In genomic region chr1:211326140-211326527, GRCh38 we compare ENCODE assay signal across 7 cellular contexts. TPM values are rescaled to one million over a fixed set of nuclear protein-coding genes. Genes with fewer than 3 reads are reported as not detected.
A peak's percentile ranks its signal among the peaks of the same experiment; 100 is the strongest.
DNase-seq lines count a peak whose midpoint lies in the region; ATAC-seq and TF ChIP-seq lines count a peak whose summit lies in the region.

No MANE protein-coding gene starts in this region.

- H3K36me3 Mint-ChIP-seq in activated T-cell treated with anti-CD3 and anti-CD28 coated beads, Interleukin-2, amount 50 U/mL, for 72 hours (ENCODE audit: insufficient read depth in 2 of 2) = peaks cover 5% of the 10 kb centered on the region in 2 donors
- H3K36me3 Mint-ChIP-seq in stimulated activated memory B cell treated with anti-CD40 and anti-IgM and Interleukin-4, amounts not matched to agents 10 μg/mL and 1 μg/mL and 100 μg/mL, for 72 hours = peaks cover 17% of the 10 kb centered on the region

- no peak overlapping the region; the same call in 1 of the 2 replicates for H3K27ac ChIP-seq in HEK293 (ENCODE audit: extremely low read depth, low read depth, low read length)

- H3K4me1 ChIP-seq in HEK293 (ENCODE audit: control insufficient read depth, insufficient read depth, low read length) (no peaks in the 10 kb centered on the region), iPS-15b (ENCODE audit: control insufficient read depth, insufficient read depth, low read length) (peaks cover 13% of the 10 kb centered on the region)

- H3K36me3 ChIP-seq in HEK293 (ENCODE audit: control insufficient read depth in 2 of 2, insufficient read depth in 1 of 2, low read length in 2 of 2) (no peaks in the 10 kb centered on the region), iPS-15b (ENCODE audit: control insufficient read depth, insufficient read depth, low read length) (no peaks in the 10 kb centered on the region)

- DNase-seq in activated T-cell treated with anti-CD3 and anti-CD28 coated beads, Interleukin-2, amount 50 U/mL, for 72 hours = no peak
- no peak for DNase-seq in GM20000 (ENCODE audit: low spot score)
- DNase-seq in activated CD8-positive, alpha-beta memory T cell treated with anti-CD3 and anti-CD28 coated beads for 24 hours = no peak
- no peak for DNase-seq in NCI-H1105 (lab: John Stamatoyannopoulos, UW)

- peaks cover 8% of the 10 kb centered on the region for H3K27me3 ChIP-seq in iPS-15b (ENCODE audit: control insufficient read depth, insufficient read depth, low read length)

- H3K27me3 Mint-ChIP-seq in activated T-cell treated with anti-CD3 and anti-CD28 coated beads, Interleukin-2, amount 50 U/mL, for 72 hours (ENCODE audit: low read depth) = no peaks in the 10 kb centered on the region
- H3K27me3 Mint-ChIP-seq in stimulated activated memory B cell treated with anti-CD40 and anti-IgM and Interleukin-4, amounts not matched to agents 10 μg/mL and 1 μg/mL and 100 μg/mL, for 72 hours = no peaks in the 10 kb centered on the region

- H3K9ac ChIP-seq in iPS-15b (ENCODE audit: low read depth, low read length) = no peak overlapping the region

- TF ChIP-seq CTCF in HEK293 (tag by site-specific recombination; IDR thresholded peaks at IDR 0.05) (no peak), GM20000 (IDR thresholded peaks at IDR 0.05; ENCODE audit: extremely low read depth, missing control alignments) (no peak)

- H3K9me3 ChIP-seq in HEK293 (ENCODE audit: control insufficient read depth, insufficient read depth, low read depth, low read length) (no peaks in the 10 kb centered on the region), iPS-15b (ENCODE audit: control insufficient read depth, insufficient read depth, low read length) (no peaks in the 10 kb centered on the region)

- ATAC-seq in activated T-cell treated with anti-CD3 and anti-CD28 coated beads, Interleukin-2, amount 50 U/mL, for 72 hours (replicated peaks in 1 of 2) = no peak
- no peak for ATAC-seq in stimulated activated memory B cell treated with anti-CD40 and anti-IgM and Interleukin-4, amounts not matched to agents 10 μg/mL and 1 μg/mL and 100 μg/mL, for 72 hours

- H3K27ac Mint-ChIP-seq in activated T-cell treated with anti-CD3 and anti-CD28 coated beads, Interleukin-2, amount 50 U/mL, for 72 hours = peak overlapping the region; percentile 93
- H3K27ac Mint-ChIP-seq in stimulated activated memory B cell treated with anti-CD40 and anti-IgM and Interleukin-4, amounts not matched to agents 10 μg/mL and 1 μg/mL and 100 μg/mL, for 72 hours = peak overlapping the region; percentile 82

- peaks cover 84% of the 10 kb centered on the region for H3K4me1 Mint-ChIP-seq in activated T-cell treated with anti-CD3 and anti-CD28 coated beads, Interleukin-2, amount 50 U/mL, for 72 hours (ENCODE audit: low read depth)
- peaks cover 64% of the 10 kb centered on the region for H3K4me1 Mint-ChIP-seq in stimulated activated memory B cell treated with anti-CD40 and anti-IgM and Interleukin-4, amounts not matched to agents 10 μg/mL and 1 μg/mL and 100 μg/mL, for 72 hours

- CTCF ChIA-PET in HEK293 (lab: Yijun Ruan, JAX) = interaction anchor here (0.9 to 1.5 kb wide), 4 partner anchors 22 to 329 kb away, joined by 3 to 5 read pairs (median 4); no protein-coding TSS in a partner anchor

- H3K4me3 Mint-ChIP-seq in activated T-cell treated with anti-CD3 and anti-CD28 coated beads, Interleukin-2, amount 50 U/mL, for 72 hours = peak overlapping the region; percentile 93
- H3K4me3 Mint-ChIP-seq in stimulated activated memory B cell treated with anti-CD40 and anti-IgM and Interleukin-4, amounts not matched to agents 10 μg/mL and 1 μg/mL and 100 μg/mL, for 72 hours = peak overlapping the region; percentile 87

- no peaks in the 10 kb centered on the region for H3K9me3 Mint-ChIP-seq in activated T-cell treated with anti-CD3 and anti-CD28 coated beads, Interleukin-2, amount 50 U/mL, for 72 hours
- no peaks in the 10 kb centered on the region for H3K9me3 Mint-ChIP-seq in stimulated activated memory B cell treated with anti-CD40 and anti-IgM and Interleukin-4, amounts not matched to agents 10 μg/mL and 1 μg/mL and 100 μg/mL, for 72 hours

- H3K4me3 ChIP-seq in HEK293 (ENCODE audit: low read depth, low read length) (peak overlapping the region; percentile 49), iPS-15b (ENCODE audit: low read depth, low read length) (peak overlapping the region; percentile 41)

- POLR2A ChIA-PET in HEK293 (lab: Yijun Ruan, JAX) = interaction anchor here (1.5 kb wide), 1 partner anchor 14 kb away, joined by 3 read pairs; no protein-coding TSS in a partner anchor

TF ChIP-seq in HEK293, 187 proteins besides CTCF, POLR2A, EP300 and RAD21:
- TF ChIP-seq ZNF404 (tag by site-specific recombination; IDR thresholded peaks at IDR 0.05) (no peak), ZNF660 (tag by site-specific recombination; IDR thresholded peaks at IDR 0.05) (no peak), SP3 (tag by site-specific recombination; IDR thresholded peaks at IDR 0.05) (0 out of 2 replicates have a peak, but pooled peaks have one; percentile 19), ZNF580 (tag by site-specific recombination; IDR thresholded peaks at IDR 0.05) (0 out of 2 replicates have a peak, but pooled peaks have one; percentile 66), ZNF600 (tag by site-specific recombination; IDR thresholded peaks at IDR 0.05) (0 out of 2 replicates have a peak, but pooled peaks have one; percentile 51)

RNA-seq across cellular contexts. Expression of gene TRAF5, which starts 0.5 kb away (rescaled TPM):
- total RNA-seq in activated T-cell treated with anti-CD3 and anti-CD28 coated beads, Interleukin-2, amount 50 U/mL, for 72 hours = 10 to 100 TPM; 28.8 to 38.6 TPM
